In the genomic region with DNA sequence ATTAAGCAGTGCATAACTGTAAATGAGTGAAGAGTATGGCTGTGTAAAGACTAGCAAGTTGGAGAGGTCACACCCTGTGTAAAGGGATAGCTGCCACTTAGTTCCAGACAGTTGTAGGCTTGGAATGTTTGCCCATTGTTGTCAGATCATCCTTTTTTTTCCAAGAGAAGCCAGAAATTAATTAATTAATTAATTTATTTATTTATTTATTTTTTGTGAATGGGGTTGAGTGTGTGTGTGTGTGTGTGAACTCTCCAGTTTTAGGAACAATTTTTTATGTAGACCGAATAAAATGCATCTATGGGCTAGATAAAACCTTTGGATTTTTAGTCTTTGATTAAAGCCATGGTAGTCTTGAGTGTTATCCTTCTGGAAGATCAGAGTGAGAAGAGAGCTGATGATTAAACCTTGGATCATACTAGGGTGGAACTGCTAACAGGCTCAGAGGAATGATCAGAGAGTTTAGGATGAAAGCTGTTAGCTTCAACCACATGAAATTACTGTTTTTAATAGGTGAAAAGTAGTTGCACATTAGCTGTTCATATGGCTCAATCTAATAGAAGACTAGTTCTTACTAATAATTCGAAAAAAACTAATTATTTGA, we compare ENCODE assay signal across 1 cellular context.
TF ChIP-seq lines count a peak whose summit lies in the region.

No MANE protein-coding gene starts in this region.

TF ChIP-seq in GM23338, 12 proteins besides CTCF, POLR2A, EP300 and RAD21 (continued from another document):
- TF ChIP-seq, protein P1, sequence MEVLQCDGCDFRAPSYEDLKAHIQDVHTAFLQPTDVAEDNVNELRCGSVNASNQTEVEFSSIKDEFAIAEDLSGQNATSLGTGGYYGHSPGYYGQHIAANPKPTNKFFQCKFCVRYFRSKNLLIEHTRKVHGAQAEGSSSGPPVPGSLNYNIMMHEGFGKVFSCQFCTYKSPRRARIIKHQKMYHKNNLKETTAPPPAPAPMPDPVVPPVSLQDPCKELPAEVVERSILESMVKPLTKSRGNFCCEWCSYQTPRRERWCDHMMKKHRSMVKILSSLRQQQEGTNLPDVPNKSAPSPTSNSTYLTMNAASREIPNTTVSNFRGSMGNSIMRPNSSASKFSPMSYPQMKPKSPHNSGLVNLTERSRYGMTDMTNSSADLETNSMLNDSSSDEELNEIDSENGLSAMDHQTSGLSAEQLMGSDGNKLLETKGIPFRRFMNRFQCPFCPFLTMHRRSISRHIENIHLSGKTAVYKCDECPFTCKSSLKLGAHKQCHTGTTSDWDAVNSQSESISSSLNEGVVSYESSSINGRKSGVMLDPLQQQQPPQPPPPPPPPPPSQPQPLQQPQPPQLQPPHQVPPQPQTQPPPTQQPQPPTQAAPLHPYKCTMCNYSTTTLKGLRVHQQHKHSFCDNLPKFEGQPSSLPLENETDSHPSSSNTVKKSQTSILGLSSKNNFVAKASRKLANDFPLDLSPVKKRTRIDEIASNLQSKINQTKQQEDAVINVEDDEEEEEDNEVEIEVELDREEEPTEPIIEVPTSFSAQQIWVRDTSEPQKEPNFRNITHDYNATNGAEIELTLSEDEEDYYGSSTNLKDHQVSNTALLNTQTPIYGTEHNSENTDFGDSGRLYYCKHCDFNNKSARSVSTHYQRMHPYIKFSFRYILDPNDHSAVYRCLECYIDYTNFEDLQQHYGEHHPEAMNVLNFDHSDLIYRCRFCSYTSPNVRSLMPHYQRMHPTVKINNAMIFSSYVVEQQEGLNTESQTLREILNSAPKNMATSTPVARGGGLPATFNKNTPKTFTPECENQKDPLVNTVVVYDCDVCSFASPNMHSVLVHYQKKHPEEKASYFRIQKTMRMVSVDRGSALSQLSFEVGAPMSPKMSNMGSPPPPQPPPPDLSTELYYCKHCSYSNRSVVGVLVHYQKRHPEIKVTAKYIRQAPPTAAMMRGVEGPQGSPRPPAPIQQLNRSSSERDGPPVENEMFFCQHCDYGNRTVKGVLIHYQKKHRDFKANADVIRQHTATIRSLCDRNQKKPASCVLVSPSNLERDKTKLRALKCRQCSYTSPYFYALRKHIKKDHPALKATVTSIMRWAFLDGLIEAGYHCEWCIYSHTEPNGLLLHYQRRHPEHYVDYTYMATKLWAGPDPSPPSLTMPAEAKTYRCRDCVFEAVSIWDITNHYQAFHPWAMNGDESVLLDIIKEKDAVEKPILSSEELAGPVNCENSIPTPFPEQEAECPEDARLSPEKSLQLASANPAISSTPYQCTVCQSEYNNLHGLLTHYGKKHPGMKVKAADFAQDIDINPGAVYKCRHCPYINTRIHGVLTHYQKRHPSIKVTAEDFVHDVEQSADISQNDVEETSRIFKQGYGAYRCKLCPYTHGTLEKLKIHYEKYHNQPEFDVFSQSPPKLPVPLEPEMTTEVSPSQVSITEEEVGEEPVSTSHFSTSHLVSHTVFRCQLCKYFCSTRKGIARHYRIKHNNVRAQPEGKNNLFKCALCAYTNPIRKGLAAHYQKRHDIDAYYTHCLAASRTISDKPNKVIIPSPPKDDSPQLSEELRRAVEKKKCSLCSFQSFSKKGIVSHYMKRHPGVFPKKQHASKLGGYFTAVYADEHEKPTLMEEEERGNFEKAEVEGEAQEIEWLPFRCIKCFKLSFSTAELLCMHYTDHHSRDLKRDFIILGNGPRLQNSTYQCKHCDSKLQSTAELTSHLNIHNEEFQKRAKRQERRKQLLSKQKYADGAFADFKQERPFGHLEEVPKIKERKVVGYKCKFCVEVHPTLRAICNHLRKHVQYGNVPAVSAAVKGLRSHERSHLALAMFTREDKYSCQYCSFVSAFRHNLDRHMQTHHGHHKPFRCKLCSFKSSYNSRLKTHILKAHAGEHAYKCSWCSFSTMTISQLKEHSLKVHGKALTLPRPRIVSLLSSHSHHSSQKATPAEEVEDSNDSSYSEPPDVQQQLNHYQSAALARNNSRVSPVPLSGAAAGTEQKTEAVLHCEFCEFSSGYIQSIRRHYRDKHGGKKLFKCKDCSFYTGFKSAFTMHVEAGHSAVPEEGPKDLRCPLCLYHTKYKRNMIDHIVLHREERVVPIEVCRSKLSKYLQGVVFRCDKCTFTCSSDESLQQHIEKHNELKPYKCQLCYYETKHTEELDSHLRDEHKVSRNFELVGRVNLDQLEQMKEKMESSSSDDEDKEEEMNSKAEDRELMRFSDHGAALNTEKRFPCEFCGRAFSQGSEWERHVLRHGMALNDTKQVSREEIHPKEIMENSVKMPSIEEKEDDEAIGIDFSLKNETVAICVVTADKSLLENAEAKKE (CRISPR knock-in tag; IDR thresholded peaks at IDR 0.05) = no peak
- TF ChIP-seq STAT1 (IDR thresholded peaks at IDR 0.05; ENCODE audit: unreplicated experiment) (no peak), EZH2 (IDR thresholded peaks at IDR 0.05; ENCODE audit: low read depth, unreplicated experiment) (no peak), EZH2phosphoT487 (IDR thresholded peaks at IDR 0.05; ENCODE audit: unreplicated experiment) (no peak), JUNB (IDR thresholded peaks at IDR 0.05; ENCODE audit: unreplicated experiment) (no peak), POLR2AphosphoS5 (IDR thresholded peaks at IDR 0.05; ENCODE audit: low read depth) (no peak), NANOG (IDR thresholded peaks at IDR 0.05; ENCODE audit: borderline replicate concordance) (no peak)
